Comparison of ENCODE assay signal across 8 cellular contexts in genomic region chr10:86755740-86756510, GRCh38.
DNase-seq lines count a peak whose midpoint lies in the region; ATAC-seq and TF ChIP-seq lines count a peak whose summit lies in the region.

No MANE protein-coding gene starts in this region.

- ATAC-seq in GM18502 (IDR thresholded peaks at IDR 0.05; ENCODE audit: poor library complexity, unreplicated experiment): peak; percentile 82
- ATAC-seq in HG02870 (IDR thresholded peaks at IDR 0.05; ENCODE audit: unreplicated experiment): peak; percentile 72

- TF ChIP-seq CTCF in astrocyte of the cerebellum (IDR thresholded peaks at IDR 0.05; ENCODE audit: low read depth, low read length, missing control alignments): no peak

- in situ Hi-C loops in astrocyte of the cerebellum (cut with HindIII; ENCODE audit: low sequenced_read_pairs): no loop called here

- DNase-seq in NCI-H146 (lab: John Stamatoyannopoulos, UW) (peak; percentile 95), T-helper 9 cell (peak; percentile 84), astrocyte of the cerebellum (ENCODE audit: low read depth) (no peak), hippocampal formation (lab: John Stamatoyannopoulos, UW) (peak; percentile 86 to 88), retina (peak; percentile 94), COLO668 (lab: John Stamatoyannopoulos, UW; ENCODE audit: unreplicated experiment) (no peak)

- H3K4me3 ChIP-seq in astrocyte of the cerebellum (ENCODE audit: low read depth, low read length): peak overlapping the region; percentile 77

Comparison
In these comparisons a context has a peak if more than half of its experiments do, and no peak if none do; other contexts are left out.
1. DNase-seq: peak in NCI-H146 (single experiment), T-helper 9 cell (single experiment), hippocampal formation (2 of 2) and retina (single experiment); none in astrocyte of the cerebellum (single experiment) and COLO668 (single experiment).